Comparison of ENCODE assay signal across 8 cellular contexts in the genomic region with DNA sequence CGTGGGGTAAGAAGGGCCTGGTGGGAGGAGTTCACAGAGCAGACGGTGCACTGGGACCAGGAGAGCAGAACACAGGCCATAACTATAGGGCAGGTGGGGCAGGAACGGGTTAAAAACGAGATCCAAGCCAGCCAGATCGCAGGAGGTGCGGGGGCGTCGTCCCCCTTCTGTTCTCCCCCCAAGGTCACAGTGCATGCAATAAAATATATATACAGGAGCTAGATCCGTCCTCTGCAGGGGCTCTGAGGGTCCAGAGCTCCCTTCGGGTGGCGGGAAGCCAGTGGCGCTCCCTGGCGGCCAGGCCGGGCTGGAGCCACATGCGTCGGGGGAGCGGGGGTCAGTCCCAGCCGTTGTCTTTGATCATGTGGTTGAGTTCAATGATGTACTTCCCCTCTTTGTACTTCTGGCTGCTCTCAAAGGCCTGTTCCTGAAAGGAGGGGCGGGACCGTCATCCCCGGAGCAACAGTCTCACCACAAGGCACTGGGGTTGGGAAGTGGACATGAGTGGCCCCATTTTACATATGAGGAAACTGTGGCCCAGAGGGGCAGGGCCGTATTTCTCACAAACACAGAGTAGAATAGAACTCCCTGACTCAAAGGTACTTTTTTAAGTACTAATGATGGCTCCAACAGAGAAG. TPM values are rescaled to one million over a fixed set of nuclear protein-coding genes. Genes with fewer than 3 reads are reported as not detected.
DNase-seq lines count a peak whose midpoint lies in the region; ATAC-seq, FAIRE-seq and TF ChIP-seq lines count a peak whose summit lies in the region.

No MANE protein-coding gene starts in this region.

- no peaks in the 10 kb centered on the region for H3K9me1 ChIP-seq in endothelial cell of umbilical vein (replicated peaks; ENCODE audit: control insufficient read depth, extremely low read depth, insufficient read depth, low read length)

- peaks cover 71% of the 10 kb centered on the region for H3K4me1 Mint-ChIP-seq in activated CD8-positive, alpha-beta T cell treated with anti-CD3 and anti-CD28 coated beads, Interleukin-2, amount 10 ng/mL, durations not matched to agents 7 days and 5 days (ENCODE audit: low read depth)
- peaks cover 30% of the 10 kb centered on the region for H3K4me1 Mint-ChIP-seq in mesothelial cell of epicardium

- H3K4me1 ChIP-seq in endothelial cell of umbilical vein (ENCODE audit: control insufficient read depth, extremely low read depth, insufficient read depth, low read length), result peaks cover 23% of the 10 kb centered on the region

- intact Hi-C loops in endothelial cell of umbilical vein (cut with micrococcal nuclease), result loop anchor here (1.0 to 10.0 kb wide), 6 partner anchors 27 to 562 kb away; a partner anchor contains a TSS

- dilution Hi-C loops in endothelial cell of umbilical vein (cut with MboI; ENCODE audit: extremely low pct_ligation_motif_present, low sequenced_read_pairs), result no loop called here

- H3K27me3 ChIP-seq in endothelial cell of umbilical vein (ENCODE audit: control insufficient read depth in 2 of 2, insufficient read depth in 2 of 2, low read length in 2 of 2), result no peaks in the 10 kb centered on the region

- ATAC-seq in GM18873 (IDR thresholded peaks at IDR 0.05; ENCODE audit: low FRiP score, unreplicated experiment) (peak; percentile 47), HG03175 (IDR thresholded peaks at IDR 0.05; ENCODE audit: unreplicated experiment) (peak; percentile 45)
- ATAC-seq in activated CD8-positive, alpha-beta T cell treated with anti-CD3 and anti-CD28 coated beads, Interleukin-2, amount 10 ng/mL, durations not matched to agents 7 days and 5 days, result peak; percentile 34

- TF ChIP-seq CTCF in endothelial cell of umbilical vein (IDR thresholded peaks at IDR 0.05; ENCODE audit: extremely low read depth in 1 of 2, insufficient read depth in 1 of 2, low read depth in 1 of 2, low read length in 2 of 2) (peak; percentile 98 to 99), mesothelial cell of epicardium (IDR thresholded peaks at IDR 0.05; ENCODE audit: unreplicated experiment) (peak; percentile 9)

- peak overlapping the region; percentile 46 for H3K27ac ChIP-seq in endothelial cell of umbilical vein (ENCODE audit: insufficient read depth, low read depth, low read length)

- H3K4me3 Mint-ChIP-seq in activated CD8-positive, alpha-beta T cell treated with anti-CD3 and anti-CD28 coated beads, Interleukin-2, amount 10 ng/mL, durations not matched to agents 7 days and 5 days, result peak overlapping the region; percentile 89
- H3K4me3 Mint-ChIP-seq in mesothelial cell of epicardium, result peak overlapping the region; percentile 77

- FAIRE-seq in endothelial cell of umbilical vein (lab: Jason Lieb, UNC), result peak; percentile 97

- TF ChIP-seq POLR2A in endothelial cell of umbilical vein (IDR thresholded peaks at IDR 0.05; ENCODE audit: low read depth, low read length), result peak; percentile 5

- H3K9me3 Mint-ChIP-seq in activated CD8-positive, alpha-beta T cell treated with anti-CD3 and anti-CD28 coated beads, Interleukin-2, amount 10 ng/mL, durations not matched to agents 7 days and 5 days (ENCODE audit: insufficient read depth), result peaks cover 11% of the 10 kb centered on the region
- peaks cover 8% of the 10 kb centered on the region for H3K9me3 Mint-ChIP-seq in mesothelial cell of epicardium

- H3K36me3 Mint-ChIP-seq in activated CD8-positive, alpha-beta T cell treated with anti-CD3 and anti-CD28 coated beads, Interleukin-2, amount 10 ng/mL, durations not matched to agents 7 days and 5 days (ENCODE audit: low read depth), result peaks cover 32% of the 10 kb centered on the region
- H3K36me3 Mint-ChIP-seq in mesothelial cell of epicardium, result peaks cover 12% of the 10 kb centered on the region

- peak overlapping the region; percentile 72 for H3K4me2 ChIP-seq in endothelial cell of umbilical vein (ENCODE audit: insufficient read depth, low read length)

- POLR2A ChIA-PET in activated CD8-positive, alpha-beta T cell treated with anti-CD3 and anti-CD28 coated beads, Interleukin-2, amount 10 ng/mL, durations not matched to agents 7 days and 5 days (lab: Charles Lee), result interaction anchor here (0.7 to 8.4 kb wide), 8 partner anchors 15 to 606 kb away, joined by 3 to 102 read pairs (median 5); a partner anchor contains a TSS
- POLR2A ChIA-PET in endothelial cell of umbilical vein (lab: Charles Lee), result interaction anchor here (0.5 to 1.7 kb wide), 8 partner anchors 16 to 119 kb away, joined by 3 to 10 read pairs (median 4); a partner anchor contains a TSS

- no TSS peak for BruUV-seq in endothelial cell of umbilical vein (replicated peaks; lab: Mats Ljungman, UMichigan)

- peak; percentile 91 for DNase-seq in Ammon's horn (ENCODE audit: low spot score)
- DNase-seq in NCI-H69 (lab: John Stamatoyannopoulos, UW), result peak; percentile 94
- DNase-seq in activated CD8-positive, alpha-beta T cell treated with anti-CD3 and anti-CD28 coated beads, Interleukin-2, amount 10 ng/mL, durations not matched to agents 7 days and 5 days, result peak; percentile 80
- DNase-seq in endothelial cell of umbilical vein (ENCODE audit: low read depth, low spot score), result peak; percentile 94
- DNase-seq in mesothelial cell of epicardium (ENCODE audit: low spot score in 2 of 2, unreplicated experiment in 2 of 2), result peak in 1 of 2 experiments; percentile 68
- DNase-seq in stimulated activated CD8-positive, alpha-beta memory T cell treated with anti-CD3 and anti-CD28 coated beads, Interleukin-7, amount 100 ng/mL, for 48 hours (ENCODE audit: extremely low read depth in 1 of 2, low read depth in 1 of 2), result peak; percentile 62 to 71

- H3K9me3 ChIP-seq in endothelial cell of umbilical vein (replicated peaks; ENCODE audit: control insufficient read depth, insufficient read depth, low read length), result peaks cover 3% of the 10 kb centered on the region

- no peaks in the 10 kb centered on the region for H3K79me2 ChIP-seq in endothelial cell of umbilical vein (ENCODE audit: control insufficient read depth, insufficient read depth, low read length)

- peak overlapping the region; percentile 39 for H3K9ac ChIP-seq in endothelial cell of umbilical vein (replicated peaks; ENCODE audit: extremely low read depth, insufficient read depth, low read length)

- peaks cover 0 to 8% of the 10 kb centered on the region in 2 experiments for H3K36me3 ChIP-seq in endothelial cell of umbilical vein (ENCODE audit: control insufficient read depth in 2 of 2, extremely low read depth in 1 of 2, insufficient read depth in 2 of 2, low read length in 2 of 2)

- no peaks in the 10 kb centered on the region for H3K27me3 Mint-ChIP-seq in activated CD8-positive, alpha-beta T cell treated with anti-CD3 and anti-CD28 coated beads, Interleukin-2, amount 10 ng/mL, durations not matched to agents 7 days and 5 days (ENCODE audit: low read depth)
- no peaks in the 10 kb centered on the region for H3K27me3 Mint-ChIP-seq in mesothelial cell of epicardium (ENCODE audit: low read depth)

- CTCF ChIA-PET in activated CD8-positive, alpha-beta T cell treated with anti-CD3 and anti-CD28 coated beads, Interleukin-2, amount 10 ng/mL, durations not matched to agents 7 days and 5 days (lab: Charles Lee), result interaction anchor here (0.6 to 4.7 kb wide), 38 partner anchors 9 to 506 kb away, joined by 3 to 64 read pairs (median 6); a partner anchor contains a TSS
- CTCF ChIA-PET in endothelial cell of umbilical vein (lab: Charles Lee), result interaction anchor here (0.6 to 5.6 kb wide), 38 partner anchors 11 to 537 kb away, joined by 3 to 55 read pairs (median 7); a partner anchor contains a TSS

- H2AFZ ChIP-seq in endothelial cell of umbilical vein (ENCODE audit: low read depth, low read length), result peak overlapping the region; percentile 72

- peak overlapping the region; percentile 6 to 53 (median 43) for H3K4me3 ChIP-seq in endothelial cell of umbilical vein (replicated peaks in 1 of 3; ENCODE audit: insufficient read depth in 1 of 3, low read depth in 1 of 3, low read length in 3 of 3)

- no peaks in the 10 kb centered on the region for H4K20me1 ChIP-seq in endothelial cell of umbilical vein (replicated peaks; ENCODE audit: control insufficient read depth, extremely low read depth, insufficient read depth, low read length)

- H3K27ac Mint-ChIP-seq in activated CD8-positive, alpha-beta T cell treated with anti-CD3 and anti-CD28 coated beads, Interleukin-2, amount 10 ng/mL, durations not matched to agents 7 days and 5 days, result peak overlapping the region; percentile 95
- peak overlapping the region; percentile 82 for H3K27ac Mint-ChIP-seq in mesothelial cell of epicardium

RNA-seq across cellular contexts. Expression of a gene that starts 0.8 kb away (rescaled TPM):
- 1 to 10 TPM; 1.3 TPM for total RNA-seq in activated CD8-positive, alpha-beta T cell treated with anti-CD3 and anti-CD28 coated beads, Interleukin-2, amount 10 ng/mL, durations not matched to agents 7 days and 5 days
- 0.42 and 0.60 TPM in 2 replicates for total RNA-seq in endothelial cell of umbilical vein
- polyA plus RNA-seq in endothelial cell of umbilical vein, result 0.30 and 0.40 TPM in 2 replicates
- 0.05 and 0.13 TPM in 2 replicates for polyA plus RNA-seq in endothelial cell of umbilical vein (2011; cell fraction: cytosol; rRNA removed)
- 0.41 and 0.42 TPM in 2 replicates for polyA plus RNA-seq in endothelial cell of umbilical vein (2011; cell fraction: nucleus; rRNA removed)
- 0.16 and 0.23 TPM in 2 replicates for polyA plus RNA-seq in endothelial cell of umbilical vein (2012)
- polyA minus RNA-seq in endothelial cell of umbilical vein, result not detected in 2 replicates
- polyA minus RNA-seq in endothelial cell of umbilical vein (2011; cell fraction: cytosol; rRNA and poly(A)+ RNA removed), result not detected
- 0.43 TPM in 1 of 2 replicates, not detected in the other for polyA minus RNA-seq in endothelial cell of umbilical vein (2011; cell fraction: nucleus; rRNA and poly(A)+ RNA removed)
- 2.3 to 2.7 TPM (median 2.4 TPM) in 3 replicates for total RNA-seq in mesothelial cell of epicardium

RNA-seq across cellular contexts. Expression of a gene that starts 3.5 kb away (rescaled TPM):
- 10 to 100 TPM; 29.4 to 34.5 TPM for total RNA-seq in activated CD8-positive, alpha-beta T cell treated with anti-CD3 and anti-CD28 coated beads, Interleukin-2, amount 10 ng/mL, durations not matched to agents 7 days and 5 days
- total RNA-seq in endothelial cell of umbilical vein (46.1 and 47.6 TPM in 2 replicates), mesothelial cell of epicardium (34.5 to 45.0 TPM (median 36.9 TPM) in 3 replicates)
- polyA plus RNA-seq in endothelial cell of umbilical vein, result 78.0 and 89.7 TPM in 2 replicates
- 30.1 and 53.8 TPM in 2 replicates for polyA plus RNA-seq in endothelial cell of umbilical vein (2011; cell fraction: cytosol; rRNA removed)
- 93.4 and 101 TPM in 2 replicates for polyA plus RNA-seq in endothelial cell of umbilical vein (2011; cell fraction: nucleus; rRNA removed)
- 35.4 and 56.5 TPM in 2 replicates for polyA plus RNA-seq in endothelial cell of umbilical vein (2012)
- polyA minus RNA-seq in endothelial cell of umbilical vein, result 12.8 and 24.7 TPM in 2 replicates
- polyA minus RNA-seq in endothelial cell of umbilical vein (2011; cell fraction: cytosol; rRNA and poly(A)+ RNA removed), result 6.1 TPM
- polyA minus RNA-seq in endothelial cell of umbilical vein (2011; cell fraction: nucleus; rRNA and poly(A)+ RNA removed), result 20.3 and 35.9 TPM in 2 replicates

RNA-seq across cellular contexts. Expression of a gene that starts 16.7 kb away (rescaled TPM):
- total RNA-seq in activated CD8-positive, alpha-beta T cell treated with anti-CD3 and anti-CD28 coated beads, Interleukin-2, amount 10 ng/mL, durations not matched to agents 7 days and 5 days, result 100 to 1,000 TPM; 157 TPM
- total RNA-seq in endothelial cell of umbilical vein, result 159 and 167 TPM in 2 replicates
- polyA plus RNA-seq in endothelial cell of umbilical vein, result 327 and 378 TPM in 2 replicates
- 216 and 234 TPM in 2 replicates for polyA plus RNA-seq in endothelial cell of umbilical vein (2011; cell fraction: cytosol; rRNA removed)
- 169 and 186 TPM in 2 replicates for polyA plus RNA-seq in endothelial cell of umbilical vein (2011; cell fraction: nucleus; rRNA removed)
- polyA plus RNA-seq in endothelial cell of umbilical vein (2012), result 153 and 194 TPM in 2 replicates
- 356 and 398 TPM in 2 replicates for polyA minus RNA-seq in endothelial cell of umbilical vein
- 130 TPM for polyA minus RNA-seq in endothelial cell of umbilical vein (2011; cell fraction: cytosol; rRNA and poly(A)+ RNA removed)
- 42.2 and 48.6 TPM in 2 replicates for polyA minus RNA-seq in endothelial cell of umbilical vein (2011; cell fraction: nucleus; rRNA and poly(A)+ RNA removed)
- 102 to 107 TPM (median 105 TPM) in 3 replicates for total RNA-seq in mesothelial cell of epicardium

RNA-seq across cellular contexts. Expression of a gene that starts 20.8 kb away (rescaled TPM):
- total RNA-seq in activated CD8-positive, alpha-beta T cell treated with anti-CD3 and anti-CD28 coated beads, Interleukin-2, amount 10 ng/mL, durations not matched to agents 7 days and 5 days, result 10 to 100 TPM; 10.5 to 12.6 TPM
- total RNA-seq in endothelial cell of umbilical vein (17.9 and 18.6 TPM in 2 replicates), mesothelial cell of epicardium (10.7 to 11.1 TPM (median 10.8 TPM) in 3 replicates)
- polyA plus RNA-seq in endothelial cell of umbilical vein, result 7.8 and 8.0 TPM in 2 replicates
- polyA plus RNA-seq in endothelial cell of umbilical vein (2011; cell fraction: cytosol; rRNA removed), result 2.2 and 3.0 TPM in 2 replicates
- 59.5 and 78.1 TPM in 2 replicates for polyA plus RNA-seq in endothelial cell of umbilical vein (2011; cell fraction: nucleus; rRNA removed)
- 5.5 and 12.6 TPM in 2 replicates for polyA plus RNA-seq in endothelial cell of umbilical vein (2012)
- 4.3 and 6.4 TPM in 2 replicates for polyA minus RNA-seq in endothelial cell of umbilical vein
- polyA minus RNA-seq in endothelial cell of umbilical vein (2011; cell fraction: cytosol; rRNA and poly(A)+ RNA removed), result 8.8 TPM
- 6.8 and 7.3 TPM in 2 replicates for polyA minus RNA-seq in endothelial cell of umbilical vein (2011; cell fraction: nucleus; rRNA and poly(A)+ RNA removed)

RNA-seq across cellular contexts. Expression of a gene that starts 26.9 kb away (rescaled TPM):
- total RNA-seq in activated CD8-positive, alpha-beta T cell treated with anti-CD3 and anti-CD28 coated beads, Interleukin-2, amount 10 ng/mL, durations not matched to agents 7 days and 5 days, result 1,000 to 10,000 TPM; 1,738 to 1,843 TPM
- total RNA-seq in endothelial cell of umbilical vein, result 1,029 and 1,114 TPM in 2 replicates
- 871 and 972 TPM in 2 replicates for polyA plus RNA-seq in endothelial cell of umbilical vein
- 870 and 886 TPM in 2 replicates for polyA plus RNA-seq in endothelial cell of umbilical vein (2011; cell fraction: cytosol; rRNA removed)
- 402 and 418 TPM in 2 replicates for polyA plus RNA-seq in endothelial cell of umbilical vein (2011; cell fraction: nucleus; rRNA removed)
- 1,061 and 1,110 TPM in 2 replicates for polyA plus RNA-seq in endothelial cell of umbilical vein (2012)
- polyA minus RNA-seq in endothelial cell of umbilical vein, result 655 and 717 TPM in 2 replicates
- 1,084 TPM for polyA minus RNA-seq in endothelial cell of umbilical vein (2011; cell fraction: cytosol; rRNA and poly(A)+ RNA removed)
- polyA minus RNA-seq in endothelial cell of umbilical vein (2011; cell fraction: nucleus; rRNA and poly(A)+ RNA removed), result 126 and 162 TPM in 2 replicates
- 613 to 624 TPM (median 618 TPM) in 3 replicates for total RNA-seq in mesothelial cell of epicardium
